Comparison of ENCODE assay signal across 13 cellular contexts in the genomic region with DNA sequence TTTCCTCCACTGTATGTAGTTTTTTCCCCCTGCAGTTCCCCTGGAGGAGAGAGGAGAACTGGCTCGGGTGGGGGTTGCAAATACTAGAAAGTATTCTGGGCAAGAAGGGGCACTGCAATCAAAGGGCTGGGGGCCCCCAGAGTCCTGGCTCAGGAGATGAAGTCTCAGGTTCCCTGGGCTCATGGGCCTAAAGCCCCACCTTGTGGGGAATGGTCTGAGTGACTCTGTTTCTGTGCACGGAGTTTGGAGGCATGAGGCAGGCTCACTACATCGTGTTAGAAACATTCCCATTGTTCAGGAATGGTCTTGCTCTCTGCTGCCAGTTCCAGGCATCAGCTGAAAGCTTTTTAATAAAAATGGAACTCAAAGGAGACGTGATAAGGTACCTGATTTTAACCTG.
DNase-seq lines count a peak whose midpoint lies in the region; ATAC-seq, FAIRE-seq and TF ChIP-seq lines count a peak whose summit lies in the region.
"Had no signal": no experiment of that assay in that cellular context is flagged by ENCODE, and none has a peak within 500 bp of the region (broad histone marks: within the 10 kb centered on the region; RNA-seq: fewer than 3 reads in every experiment).

No MANE protein-coding gene starts in this region.

- BruUV-seq in GM12878 (replicated peaks; lab: Mats Ljungman, UMichigan), result no TSS peak

- no peak for TF ChIP-seq EP300 in GM12878 (IDR thresholded peaks at IDR 0.05; ENCODE audit: borderline replicate concordance in 1 of 2, control insufficient read depth in 1 of 2, low read depth in 2 of 2, low read length in 2 of 2)

- POLR2A ChIA-PET in GM12878 (lab: Charles Lee), result no interaction called here

- H3K9ac ChIP-seq in GM12878 (ENCODE audit: control insufficient read depth, insufficient read depth, low read length) (no peak overlapping the region), liver (ENCODE audit: low read depth in 1 of 2, low read length in 2 of 2) (no peak overlapping the region)

- DNase-seq in COLO668 (lab: John Stamatoyannopoulos, UW; ENCODE audit: unreplicated experiment) (peak; percentile 1), KBM-7 (peak; percentile 32), GM12878 (ENCODE audit: low read depth, low spot score) (no peak), natural killer cell (no peak), cortex of kidney (lab: John Stamatoyannopoulos, UW) (no peak), T-helper 2 cell (no peak)
- no peak for DNase-seq in stimulated activated naive CD4-positive, alpha-beta T cell (lab: John Stamatoyannopoulos, UW)
- DNase-seq: activated T-cell treated with anti-CD3 and anti-CD28 coated beads, Interleukin-2, amount 50 U/mL, for 24 hours; effector CD4-positive, alpha-beta T cell; GDM1; stimulated activated CD4-positive, alpha-beta T cell treated with anti-CD3 and anti-CD28 coated beads, Interleukin-12 subunit alpha, Interleukin-12 subunit beta, amount 100 ng/mL, for 4 hours had no signal

- H3K36me3 Mint-ChIP-seq in natural killer cell, result no peaks in the 10 kb centered on the region

- no peak overlapping the region for H3K27ac ChIP-seq in GM12878 (ENCODE audit: control insufficient read depth, insufficient read depth)
- H3K27ac ChIP-seq in liver (ENCODE audit: low read depth in 1 of 2, low read length in 2 of 2), result no peak overlapping the region

- H3K27me3 Mint-ChIP-seq in natural killer cell (ENCODE audit: low read depth in 2 of 2), result no peaks in the 10 kb centered on the region

- H2AFZ ChIP-seq in GM12878 (ENCODE audit: control insufficient read depth, low read depth, low read length), result no peak overlapping the region

- WGBS in GM12878 (ENCODE audit: insufficient coverage, insufficient replicate concordance, low lambda C conversion rate, missing lambda C conversion rate), result 49% methylated on average over 4 of the region's 4 CpGs
- 71% methylated on average over 4 of the region's 4 CpGs for WGBS in liver

- TF ChIP-seq CTCF in GM12878 (IDR thresholded peaks at IDR 0.05 in 2 of 3, conservative IDR thresholded peaks at IDR 0.05 in 1 of 3; ENCODE audit: control insufficient read depth in 2 of 3, extremely low read depth in 1 of 3, insufficient read depth in 1 of 3, low read depth in 3 of 3, low read length in 3 of 3) (no peak; a peak in 1 of 6 replicates), liver (IDR thresholded peaks at IDR 0.05; ENCODE audit: low read depth, low read length, missing input control) (no peak), natural killer cell (IDR thresholded peaks at IDR 0.05) (no peak)

- H3K9me3 Mint-ChIP-seq in natural killer cell, result no peaks in the 10 kb centered on the region
- H3K9me3 Mint-ChIP-seq: activated T-cell treated with anti-CD3 and anti-CD28 coated beads, Interleukin-2, amount 50 U/mL, for 24 hours; T-helper 1 cell treated with Interleukin-12 subunit alpha and Interleukin-12 subunit beta and Interleukin-4 antibody, amounts not matched to agents 30 μg/mL and 1 μg/mL, for 36 hours had no signal

- CTCF ChIA-PET in GM12878 (lab: Yijun Ruan, JAX), result interaction anchor here (0.8 to 1.7 kb wide), 4 partner anchors 21 to 211 kb away, joined by 3 to 5 read pairs (median 4); no protein-coding TSS in a partner anchor

- ATAC-seq in GM12878, result no peak
- ATAC-seq in natural killer cell, result no peak

- H3K27ac Mint-ChIP-seq in natural killer cell, result no peak overlapping the region
- H3K27ac Mint-ChIP-seq: activated T-cell treated with anti-CD3 and anti-CD28 coated beads, Interleukin-2, amount 50 U/mL, for 24 hours; T-helper 1 cell treated with Interleukin-12 subunit alpha and Interleukin-12 subunit beta and Interleukin-4 antibody, amounts not matched to agents 30 μg/mL and 1 μg/mL, for 36 hours had no signal

- H3K4me1 ChIP-seq in GM12878 (ENCODE audit: control insufficient read depth, insufficient read depth, low read length) (no peaks in the 10 kb centered on the region), liver (ENCODE audit: control insufficient read depth in 4 of 4, insufficient read depth in 4 of 4, low read length in 3 of 4) (no peaks in the 10 kb centered on the region)

- no peak overlapping the region for H3K4me2 ChIP-seq in GM12878 (ENCODE audit: control insufficient read depth, insufficient read depth)

- RAD21 ChIA-PET in GM12878 (lab: Charles Lee; ENCODE audit: unreplicated experiment), result no interaction called here

- in situ Hi-C loops in KBM-7 (cut with MboI; ENCODE audit: low pct_unique_long_range_greater_than_20kb, low sequenced_read_pairs), result loop anchor here (10.0 to 25.0 kb wide), 2 partner anchors 221 to 638 kb away; a partner anchor contains a TSS
- in situ Hi-C loops in GM12878 (cut with MboI), result no loop called here

- SMC1A ChIA-PET in GM12878 (lab: Charles Lee; ENCODE audit: uncharacterized antibody, unreplicated experiment), result interaction anchor here (1.5 kb wide), 1 partner anchor 215 kb away, joined by 3 read pairs; no protein-coding TSS in a partner anchor

- intact Hi-C loops in GM12878 (cut with micrococcal nuclease; ENCODE audit: unreplicated experiment) (no loop called here), natural killer cell (cut with micrococcal nuclease) (no loop called here)

- TF ChIP-seq RAD21 in GM12878 (IDR thresholded peaks at IDR 0.05; ENCODE audit: insufficient read depth, low read depth, low read length) (peak; percentile 35; the same call in 1 of the 2 replicates), liver (IDR thresholded peaks at IDR 0.05) (peak; percentile 15 to 49)

- H3K36me3 ChIP-seq in GM12878 (ENCODE audit: control insufficient read depth in 2 of 2, insufficient read depth in 2 of 2, low read length in 1 of 2), result no peaks in the 10 kb centered on the region
- no peaks in the 10 kb centered on the region for H3K36me3 ChIP-seq in liver (ENCODE audit: control insufficient read depth in 4 of 4, insufficient read depth in 3 of 4, low read depth in 1 of 4, low read length in 3 of 4)

- TF ChIP-seq POLR2A in GM12878 (IDR thresholded peaks at IDR 0.05; ENCODE audit: low read depth, low read length), result no peak

- no peaks in the 10 kb centered on the region for H3K79me2 ChIP-seq in GM12878 (ENCODE audit: control insufficient read depth, insufficient read depth, low read length)

- H3K4me1 Mint-ChIP-seq in natural killer cell, result no peaks in the 10 kb centered on the region

- H3K27me3 ChIP-seq in GM12878 (replicated peaks in 1 of 2; ENCODE audit: control insufficient read depth in 2 of 2, insufficient read depth in 2 of 2, low read length in 1 of 2) (no peaks in the 10 kb centered on the region), liver (ENCODE audit: control insufficient read depth in 4 of 4, insufficient read depth in 4 of 4, low read length in 3 of 4) (no peaks in the 10 kb centered on the region)

- no peak overlapping the region for H3K4me3 ChIP-seq in GM12878
- H3K4me3 ChIP-seq in liver (ENCODE audit: low read depth in 1 of 3, low read length in 3 of 3), result no peak overlapping the region

- no peaks in the 10 kb centered on the region; the same call in 1 of the 2 replicates for H4K20me1 ChIP-seq in GM12878 (ENCODE audit: control insufficient read depth, insufficient read depth)

- no peak overlapping the region for H3K4me3 Mint-ChIP-seq in natural killer cell
- H3K4me3 Mint-ChIP-seq: activated T-cell treated with anti-CD3 and anti-CD28 coated beads, Interleukin-2, amount 50 U/mL, for 24 hours; T-helper 1 cell treated with Interleukin-12 subunit alpha and Interleukin-12 subunit beta and Interleukin-4 antibody, amounts not matched to agents 30 μg/mL and 1 μg/mL, for 36 hours had no signal

- FAIRE-seq in GM12878 (lab: Jason Lieb, UNC), result no peak

- no peaks in the 10 kb centered on the region for H3K9me3 ChIP-seq in GM12878 (replicated peaks; ENCODE audit: control insufficient read depth, insufficient read depth, low read length)
- H3K9me3 ChIP-seq in liver (ENCODE audit: control insufficient read depth in 4 of 4, low read length in 3 of 4), result no peaks in the 10 kb centered on the region

TF ChIP-seq in GM12878, 131 proteins besides CTCF, POLR2A, EP300 and RAD21:
- TF ChIP-seq ETV6 (conservative IDR thresholded peaks at IDR 0.05 in 1 of 2, IDR thresholded peaks at IDR 0.05 in 1 of 2; ENCODE audit: borderline replicate concordance in 1 of 2, low read depth in 1 of 2) (no peak), BHLHE40 (IDR thresholded peaks at IDR 0.05; ENCODE audit: borderline replicate concordance in 1 of 2, low read depth in 2 of 2, low read length in 1 of 2) (no peak)
TF ChIP-seq in GM12878: peak in this region for 0.

TF ChIP-seq in liver, 16 proteins besides CTCF, POLR2A, EP300 and RAD21:
- TF ChIP-seq SP1 (IDR thresholded peaks at IDR 0.05), result no peak
- TF ChIP-seq HNF4A (conservative IDR thresholded peaks at IDR 0.05), result no peak
- TF ChIP-seq, protein P1, sequence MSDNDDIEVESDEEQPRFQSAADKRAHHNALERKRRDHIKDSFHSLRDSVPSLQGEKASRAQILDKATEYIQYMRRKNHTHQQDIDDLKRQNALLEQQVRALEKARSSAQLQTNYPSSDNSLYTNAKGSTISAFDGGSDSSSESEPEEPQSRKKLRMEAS (IDR thresholded peaks at IDR 0.05), result no peak
- TF ChIP-seq EGR1 (IDR thresholded peaks at IDR 0.05; ENCODE audit: low read depth in 2 of 2), result no peak
- no peak for TF ChIP-seq JUND (IDR thresholded peaks at IDR 0.05)

Comparison
In these comparisons a context has a peak if more than half of its experiments do, and no peak if none do; other contexts are left out.
1. DNase-seq: peak in COLO668 (single experiment) and KBM-7 (single experiment); none in GM12878 (single experiment), natural killer cell (single experiment), stimulated activated naive CD4-positive, alpha-beta T cell (0 of 6), cortex of kidney (single experiment) and T-helper 2 cell (0 of 5).